In genomic region chr1:227944931-227945890, GRCh38 we compare ENCODE assay signal across 9 cellular contexts. TPM values are rescaled to one million over a fixed set of nuclear protein-coding genes. Genes with fewer than 3 reads are reported as not detected.
A peak's percentile ranks its signal among the peaks of the same experiment; 100 is the strongest.
DNase-seq lines count a peak whose midpoint lies in the region; ATAC-seq, FAIRE-seq and TF ChIP-seq lines count a peak whose summit lies in the region.
"Had no signal": no experiment of that assay in that cellular context is flagged by ENCODE, and none has a peak within 500 bp of the region (broad histone marks: within the 10 kb centered on the region; RNA-seq: fewer than 3 reads in every experiment).

No MANE protein-coding gene starts in this region.

- no peak for TF ChIP-seq RAD21 in HepG2 (CRISPR knock-in tag; IDR thresholded peaks at IDR 0.05)

- TF ChIP-seq CTCF in right lobe of liver (IDR thresholded peaks at IDR 0.05) (no peak), HepG2 (CRISPR knock-in tag; IDR thresholded peaks at IDR 0.05) (no peak), mesothelial cell of epicardium (IDR thresholded peaks at IDR 0.05; ENCODE audit: unreplicated experiment) (no peak)
- no peak for TF ChIP-seq CTCF in activated CD8-positive, alpha-beta T cell treated with anti-CD3 and anti-CD28 coated beads for 36 hours (IDR thresholded peaks at IDR 0.05)

- peak overlapping the region; percentile 61 for H3K27ac Mint-ChIP-seq in mesothelial cell of epicardium
- H3K27ac Mint-ChIP-seq in activated CD8-positive, alpha-beta T cell treated with anti-CD3 and anti-CD28 coated beads for 36 hours = no peak overlapping the region
- H3K27ac Mint-ChIP-seq: activated CD4-positive, alpha-beta T cell treated with anti-CD3 and anti-CD28 coated beads for 36 hours had no signal

- POLR2A ChIA-PET in HepG2 (lab: Yijun Ruan, JAX) = interaction anchor here (0.5 kb wide), 1 partner anchor 151 kb away, joined by 4 read pairs; no protein-coding TSS in a partner anchor
- POLR2A ChIA-PET in activated CD8-positive, alpha-beta T cell treated with anti-CD3 and anti-CD28 coated beads for 36 hours (lab: Charles Lee) = interaction anchor here (1.0 to 2.4 kb wide), 2 partner anchors 9 to 137 kb away, joined by 3 to 5 read pairs; no protein-coding TSS in a partner anchor

- peak; percentile 11 to 44 (median 42) for DNase-seq in right lobe of liver
- no peak for DNase-seq in HepG2 (ENCODE audit: low spot score)
- DNase-seq in T47D (ENCODE audit: low read depth in 1 of 2, low spot score in 1 of 2) = peak; percentile 50 to 69
- peak in 1 of 2 experiments; percentile 42 for DNase-seq in mesothelial cell of epicardium (ENCODE audit: low spot score in 2 of 2, unreplicated experiment in 2 of 2)
- no peak for DNase-seq in NCI-H524 treated with DMSO at 0.1 percent for 48 hours (lab: John Stamatoyannopoulos, UW)
- DNase-seq in HUDEP-2 (lab: John Stamatoyannopoulos, UW; ENCODE audit: unreplicated experiment in 76 of 76) = no peak
- no peak for DNase-seq in activated CD8-positive, alpha-beta T cell treated with anti-CD3 and anti-CD28 coated beads for 36 hours
- DNase-seq: activated CD4-positive, alpha-beta T cell treated with anti-CD3 and anti-CD28 coated beads for 36 hours had no signal

- TF ChIP-seq EP300 in HepG2 (IDR thresholded peaks at IDR 0.05; ENCODE audit: low read depth in 2 of 2, low read length in 2 of 2) (no peak), HepG2 (CRISPR knock-in tag; IDR thresholded peaks at IDR 0.05; ENCODE audit: borderline replicate concordance) (no peak)

- ATAC-seq in right lobe of liver (no peak), HepG2 (no peak)
- no peak for ATAC-seq in activated CD8-positive, alpha-beta T cell treated with anti-CD3 and anti-CD28 coated beads for 36 hours

- intact Hi-C loops in right lobe of liver (cut with DNase I) (loop anchor here (5.0 to 10.0 kb wide), 4 partner anchors 178 to 460 kb away; no protein-coding TSS in a partner anchor), HepG2 (cut with micrococcal nuclease; ENCODE audit: unreplicated experiment) (no loop called here)
- intact Hi-C loops in activated CD8-positive, alpha-beta T cell treated with anti-CD3 and anti-CD28 coated beads for 36 hours (cut with micrococcal nuclease) = loop anchor here (10.0 kb wide), 1 partner anchor 180 kb away; no protein-coding TSS in a partner anchor

- TF ChIP-seq POLR2A in right lobe of liver (IDR thresholded peaks at IDR 0.05) = no peak
- TF ChIP-seq POLR2A in HepG2 (IDR thresholded peaks at IDR 0.05; ENCODE audit: insufficient read depth in 1 of 2, low read depth in 2 of 2, low read length in 2 of 2) = no peak

- no peaks in the 10 kb centered on the region for H3K36me3 ChIP-seq in right lobe of liver
- H3K36me3 ChIP-seq in HepG2 (replicated peaks in 1 of 2; ENCODE audit: control insufficient read depth in 1 of 2, insufficient read depth in 2 of 2, low read length in 2 of 2) = no peaks in the 10 kb centered on the region
- no peaks in the 10 kb centered on the region for H3K36me3 ChIP-seq in urinary bladder (ENCODE audit: insufficient read depth)

- no peaks in the 10 kb centered on the region for H3K27me3 ChIP-seq in right lobe of liver
- H3K27me3 ChIP-seq in HepG2 (ENCODE audit: control insufficient read depth in 1 of 2, insufficient read depth in 2 of 2, low read length in 2 of 2) = peaks cover 15 to 85% of the 10 kb centered on the region in 2 experiments; a peak in 4 of 5 replicates

- H3K9me3 Mint-ChIP-seq in mesothelial cell of epicardium = no peaks in the 10 kb centered on the region
- no peaks in the 10 kb centered on the region for H3K9me3 Mint-ChIP-seq in activated CD8-positive, alpha-beta T cell treated with anti-CD3 and anti-CD28 coated beads for 36 hours

- no peaks in the 10 kb centered on the region for H4K20me1 ChIP-seq in HepG2 (ENCODE audit: insufficient read depth, low read length)

- CTCF ChIA-PET in HepG2 (lab: Yijun Ruan, JAX; ENCODE audit: low intra/inter-chr PET ratio, low total read pairs) = interaction anchor here (0.7 to 2.9 kb wide), 2 partner anchors 183 kb away, joined by 3 to 36 read pairs; no protein-coding TSS in a partner anchor
- CTCF ChIA-PET in activated CD8-positive, alpha-beta T cell treated with anti-CD3 and anti-CD28 coated beads for 36 hours (lab: Charles Lee) = interaction anchor here (1.1 to 1.9 kb wide), 5 partner anchors 9 to 183 kb away, joined by 3 to 6 read pairs (median 4); no protein-coding TSS in a partner anchor

- WGBS in right lobe of liver (ENCODE audit: insufficient coverage, low coverage, low lambda C conversion rate, missing lambda C conversion rate) = no CpG with 5 or more reads among the region's 18 CpGs
- WGBS in HepG2 (ENCODE audit: low lambda C conversion rate) = 64% methylated on average over 6 of the region's 18 CpGs
- WGBS in urinary bladder = 66% methylated on average over 18 of the region's 18 CpGs

- H3K27ac ChIP-seq in right lobe of liver (no peak overlapping the region), HepG2 (ENCODE audit: extremely low read length, insufficient read depth, low read length) (no peak overlapping the region), urinary bladder (ENCODE audit: low read depth) (peak overlapping the region; percentile 5)

- no peak overlapping the region for H3K4me2 ChIP-seq in HepG2 (ENCODE audit: low read depth, low read length)

- no peaks in the 10 kb centered on the region for H3K79me2 ChIP-seq in HepG2 (ENCODE audit: insufficient read depth, low read length)

- no peak for FAIRE-seq in HepG2 (lab: Jason Lieb, UNC)

- in situ Hi-C loops in HepG2 (cut with HindIII; ENCODE audit: extremely low pct_ligation_motif_present, low pct_unique_long_range_greater_than_20kb) (loop anchor here (5.0 kb wide), 2 partner anchors 43 to 183 kb away; no protein-coding TSS in a partner anchor), T47D (cut with HindIII; ENCODE audit: low pct_unique_long_range_greater_than_20kb, low sequenced_read_pairs) (no loop called here)

- no peaks in the 10 kb centered on the region for H3K36me3 Mint-ChIP-seq in mesothelial cell of epicardium
- no peaks in the 10 kb centered on the region for H3K36me3 Mint-ChIP-seq in activated CD8-positive, alpha-beta T cell treated with anti-CD3 and anti-CD28 coated beads for 36 hours (ENCODE audit: low read depth)

- peaks cover 26% of the 10 kb centered on the region for H3K4me1 Mint-ChIP-seq in mesothelial cell of epicardium
- H3K4me1 Mint-ChIP-seq in activated CD8-positive, alpha-beta T cell treated with anti-CD3 and anti-CD28 coated beads for 36 hours (ENCODE audit: low read depth) = peaks cover 2% of the 10 kb centered on the region

- peak overlapping the region; percentile 63 for H3K4me3 Mint-ChIP-seq in mesothelial cell of epicardium
- H3K4me3 Mint-ChIP-seq in activated CD8-positive, alpha-beta T cell treated with anti-CD3 and anti-CD28 coated beads for 36 hours = no peak overlapping the region
- H3K4me3 Mint-ChIP-seq: activated CD4-positive, alpha-beta T cell treated with anti-CD3 and anti-CD28 coated beads for 36 hours had no signal

- no peak overlapping the region for H2AFZ ChIP-seq in HepG2 (ENCODE audit: low read length)

- no TSS peak for BruUV-seq in HepG2 (replicated peaks; lab: Mats Ljungman, UMichigan)

- no peak overlapping the region for H3K9ac ChIP-seq in HepG2 (ENCODE audit: insufficient read depth, low read depth, low read length)

- peaks cover 17% of the 10 kb centered on the region for H3K27me3 Mint-ChIP-seq in mesothelial cell of epicardium (ENCODE audit: low read depth)
- peaks cover 18% of the 10 kb centered on the region for H3K27me3 Mint-ChIP-seq in activated CD8-positive, alpha-beta T cell treated with anti-CD3 and anti-CD28 coated beads for 36 hours

- no peak overlapping the region for H3K4me3 ChIP-seq in right lobe of liver
- no peak overlapping the region for H3K4me3 ChIP-seq in HepG2 (replicated peaks in 1 of 3; ENCODE audit: insufficient read depth in 1 of 3, low read depth in 2 of 3, low read length in 3 of 3)
- H3K4me3 ChIP-seq in urinary bladder (ENCODE audit: low read depth, low read length) = no peak overlapping the region

- H3K9me3 ChIP-seq in right lobe of liver (no peaks in the 10 kb centered on the region), HepG2 (ENCODE audit: low read length) (no peaks in the 10 kb centered on the region)

- H3K4me1 ChIP-seq in right lobe of liver = peaks cover 0 to 9% (median 0%) of the 10 kb centered on the region in 4 donors
- H3K4me1 ChIP-seq in HepG2 (ENCODE audit: insufficient read depth, low read length) = peaks cover 16% of the 10 kb centered on the region
- H3K4me1 ChIP-seq in urinary bladder (ENCODE audit: insufficient read depth) = no peaks in the 10 kb centered on the region

RNA-seq across cellular contexts. Expression of gene WNT9A, which starts 2.5 kb away (rescaled TPM):
- total RNA-seq in right lobe of liver (under 1 TPM in 5 of 6 experiments, not detected in 1; 0.09 to 0.19 (median 0.10) TPM), HepG2 (2016; rRNA removed; fragmentation: Illumina TruSeq; extraction: Trizol) (0.04 TPM in 2 replicates), mesothelial cell of epicardium (3.9 to 4.5 TPM (median 4.3 TPM) in 3 replicates), urinary bladder (2.7 TPM)
- not detected in 2 replicates for total RNA-seq in HepG2 (2016; cell fraction: cytosol; rRNA removed; fragmentation: Illumina TruSeq; extraction: Trizol; ENCODE audit: low read depth)
- total RNA-seq in HepG2 (2016; cell fraction: insoluble cytoplasmic fraction; rRNA removed; fragmentation: Illumina TruSeq; extraction: Trizol) = 0.04 TPM in 1 of 2 replicates, not detected in the other
- total RNA-seq in HepG2 (2016; cell fraction: membrane; rRNA removed; fragmentation: Illumina TruSeq; extraction: Trizol) = not detected in 2 replicates
- not detected in 2 replicates for total RNA-seq in HepG2 (2016; cell fraction: nucleus; rRNA removed; fragmentation: Illumina TruSeq; extraction: Trizol)
- polyA plus RNA-seq in HepG2 (2011; rRNA removed) (not detected in 2 replicates), urinary bladder (9.4 TPM)
- polyA plus RNA-seq in HepG2 (2011; cell fraction: cytosol; rRNA removed) = 0.04 TPM in 1 of 2 replicates, not detected in the other
- polyA plus RNA-seq in HepG2 (2011; cell fraction: nucleus; rRNA removed) = 0.06 and 0.07 TPM in 2 replicates
- polyA plus RNA-seq in HepG2 (2012) = 0.04 TPM in 1 of 2 replicates, not detected in the other
- not detected in 2 replicates for polyA plus RNA-seq in HepG2 (2016; cell fraction: cytosol; fragmentation: Illumina TruSeq; extraction: Trizol; ENCODE audit: low read depth)
- not detected in 2 replicates for polyA plus RNA-seq in HepG2 (2016; cell fraction: insoluble cytoplasmic fraction; fragmentation: Illumina TruSeq; extraction: Trizol; ENCODE audit: low read depth)
- polyA plus RNA-seq in HepG2 (2016; cell fraction: membrane; fragmentation: Illumina TruSeq; extraction: Trizol; ENCODE audit: low read depth) = not detected in 2 replicates
- not detected in 2 replicates for polyA plus RNA-seq in HepG2 (2016; cell fraction: nucleus; fragmentation: Illumina TruSeq; extraction: Trizol; ENCODE audit: insufficient read depth, low read depth)
- polyA minus RNA-seq in HepG2 (2011; rRNA and poly(A)+ RNA removed; ENCODE audit: low replicate concordance) = 0.04 and 2.6 TPM in 2 replicates
- polyA minus RNA-seq in HepG2 (2011; cell fraction: cytosol; rRNA and poly(A)+ RNA removed) = not detected in 2 replicates
- not detected in 2 replicates for polyA minus RNA-seq in HepG2 (2011; cell fraction: nucleus; rRNA and poly(A)+ RNA removed)
- not detected for total RNA-seq in activated CD8-positive, alpha-beta T cell treated with anti-CD3 and anti-CD28 coated beads for 36 hours

Comparison
In these comparisons a context has a peak if more than half of its experiments do, and no peak if none do; other contexts are left out.
1. DNase-seq: peak in right lobe of liver (3 of 3) and T47D (2 of 2); none in HepG2 (single experiment), NCI-H524 treated with DMSO at 0.1 percent for 48 hours (single experiment), HUDEP-2 (0 of 76) and activated CD8-positive, alpha-beta T cell treated with anti-CD3 and anti-CD28 coated beads for 36 hours (single experiment).